In genomic region chr18:23071285-23071684, GRCh38 we compare ENCODE assay signal across 8 cellular contexts.
DNase-seq lines count a peak whose midpoint lies in the region; ATAC-seq and TF ChIP-seq lines count a peak whose summit lies in the region.

No MANE protein-coding gene starts in this region.

- DNase-seq in CD4-positive, alpha-beta T cell: peak; percentile 65 to 89 (median 78)
- DNase-seq in HK-2 (ENCODE audit: unreplicated experiment) (peak; percentile 20), NCI-H1930 (lab: John Stamatoyannopoulos, UW) (no peak), DMS53 treated with DMSO at 0.1 percent for 48 hours (lab: John Stamatoyannopoulos, UW; ENCODE audit: unreplicated experiment) (no peak)
- DNase-seq in activated CD4-positive, alpha-beta T cell treated with anti-CD3 and anti-CD28 coated beads for 24 hours (ENCODE audit: low read depth in 2 of 2): peak; percentile 36 to 38
- peak; percentile 79 to 81 (median 81) for DNase-seq in effector memory CD8-positive, alpha-beta T cell
- peak; percentile 55 for DNase-seq in stimulated activated CD4-positive, alpha-beta T cell treated with anti-CD3 and anti-CD28 coated beads, Interleukin-4, amount 100 ng/mL, for 1 hour

- H3K4me3 Mint-ChIP-seq in CD4-positive, alpha-beta T cell: peak overlapping the region; percentile 84
- peak overlapping the region; percentile 76 to 78 for H3K4me3 Mint-ChIP-seq in effector memory CD8-positive, alpha-beta T cell

- no peaks in the 10 kb centered on the region for H3K36me3 Mint-ChIP-seq in CD4-positive, alpha-beta T cell (ENCODE audit: low read depth)
- H3K36me3 Mint-ChIP-seq in effector memory CD8-positive, alpha-beta T cell (ENCODE audit: insufficient read depth): peaks cover 10% of the 10 kb centered on the region

- H3K27ac ChIP-seq in CD4-positive, alpha-beta T cell (ENCODE audit: low read depth, low read length): peak overlapping the region; percentile 11

- H3K27me3 ChIP-seq in CD4-positive, alpha-beta T cell (ENCODE audit: control insufficient read depth, insufficient read depth, low read length): no peaks in the 10 kb centered on the region

- no peaks in the 10 kb centered on the region for H3K27me3 Mint-ChIP-seq in CD4-positive, alpha-beta T cell
- no peaks in the 10 kb centered on the region for H3K27me3 Mint-ChIP-seq in effector memory CD8-positive, alpha-beta T cell

- no peaks in the 10 kb centered on the region for H3K9me3 ChIP-seq in CD4-positive, alpha-beta T cell (ENCODE audit: control insufficient read depth, low read length)

- H3K9me3 Mint-ChIP-seq in CD4-positive, alpha-beta T cell: peaks cover 2% of the 10 kb centered on the region
- H3K9me3 Mint-ChIP-seq in effector memory CD8-positive, alpha-beta T cell: no peaks in the 10 kb centered on the region

- intact Hi-C loops in CD4-positive, alpha-beta T cell (cut with DNase I, micrococcal nuclease): loop anchor here (1.0 to 10.0 kb wide), 6 partner anchors 39 to 516 kb away; partner anchors contain the start of genes CABLES1 (in 1 of the 2), NPC1 (in 1 of the 2) and RBBP8 (in 1 of the 2)

- CTCF ChIA-PET in CD4-positive, alpha-beta T cell (lab: Charles Lee): no interaction called here

- peak; percentile 95 for ATAC-seq in CD4-positive, alpha-beta T cell (ENCODE audit: poor library complexity)
- peak; percentile 100 for ATAC-seq in GM19463 (IDR thresholded peaks at IDR 0.05; ENCODE audit: unreplicated experiment)
- peak; percentile 98 for ATAC-seq in effector memory CD8-positive, alpha-beta T cell (replicated peaks)

- no peak for TF ChIP-seq CTCF in CD4-positive, alpha-beta T cell (IDR thresholded peaks at IDR 0.05)

- H3K4me1 Mint-ChIP-seq in CD4-positive, alpha-beta T cell (ENCODE audit: low read depth): peaks cover 82% of the 10 kb centered on the region
- H3K4me1 Mint-ChIP-seq in effector memory CD8-positive, alpha-beta T cell (ENCODE audit: low read depth in 2 of 2): peaks cover 44 to 55% of the 10 kb centered on the region in 2 donors

- POLR2A ChIA-PET in CD4-positive, alpha-beta T cell (lab: Charles Lee): interaction anchor here (0.6 to 1.7 kb wide), 10 partner anchors 9 to 382 kb away, joined by 3 to 10 read pairs (median 4); partner anchors contain the start of genes RBBP8 and RIOK3

- H3K27ac Mint-ChIP-seq in CD4-positive, alpha-beta T cell: peak overlapping the region; percentile 79
- peak overlapping the region; percentile 18 to 82 for H3K27ac Mint-ChIP-seq in effector memory CD8-positive, alpha-beta T cell

Comparison
In these comparisons a context has a peak if more than half of its experiments do, and no peak if none do; other contexts are left out.
1. DNase-seq: peak in CD4-positive, alpha-beta T cell (10 of 10), HK-2 (single experiment), activated CD4-positive, alpha-beta T cell treated with anti-CD3 and anti-CD28 coated beads for 24 hours (2 of 2), effector memory CD8-positive, alpha-beta T cell (3 of 3) and stimulated activated CD4-positive, alpha-beta T cell treated with anti-CD3 and anti-CD28 coated beads, Interleukin-4, amount 100 ng/mL, for 1 hour (single experiment); none in NCI-H1930 (0 of 2) and DMS53 treated with DMSO at 0.1 percent for 48 hours (single experiment).
2. Peak in every context shown above with its lines, with median percentiles within 50 percentile points of each other: ATAC-seq.